Comparison of ENCODE assay signal across 23 cellular contexts in genomic region chr3:123281406-123281805, GRCh38.
"Had no signal": no experiment of that assay in that cellular context is flagged by ENCODE, and none has a peak within 500 bp of the region (broad histone marks: within the 10 kb centered on the region; RNA-seq: fewer than 3 reads in every experiment).

No MANE protein-coding gene starts in this region.

- H3K4me3 ChIP-seq: dorsolateral prefrontal cortex, gastrocnemius medialis, neural progenitor cell, smooth muscle cell, suprapubic skin, transverse colon, upper lobe of right lung, vagina had no signal

- ATAC-seq: gastrocnemius medialis; left lobe of liver; naive thymus-derived CD4-positive, alpha-beta T cell; sciatic nerve; stimulated activated naive CD8-positive, alpha-beta T cell treated with anti-CD3 and anti-CD28 coated beads, Interleukin-15, amount 100 ng/mL, for 72 hours; upper lobe of right lung had no signal

- H3K27ac ChIP-seq: gastrocnemius medialis, neural progenitor cell, parathyroid adenoma, suprapubic skin, transverse colon, upper lobe of right lung, vagina had no signal

- H3K27me3 ChIP-seq: dorsolateral prefrontal cortex, gastrocnemius medialis, neural progenitor cell, suprapubic skin, transverse colon, upper lobe of right lung, vagina had no signal

- H3K4me2 ChIP-seq: neural progenitor cell, smooth muscle cell had no signal

- FAIRE-seq: kidney had no signal

- DNase-seq: dorsolateral prefrontal cortex; effector CD4-positive, alpha-beta T cell; foreskin fibroblast; gastrocnemius medialis; kidney; mesenchymal stem cell; midbrain; naive thymus-derived CD4-positive, alpha-beta T cell; stimulated activated CD4-positive, alpha-beta T cell treated with anti-CD3 and anti-CD28 coated beads, Interleukin-12 subunit alpha, Interleukin-12 subunit beta, amount 100 ng/mL, for 4 hours; stimulated activated CD4-positive, alpha-beta T cell treated with anti-CD3 and anti-CD28 coated beads, Interleukin-1b, Interleukin-23, amount 100 ng/mL, for 48 hours; stimulated activated CD4-positive, alpha-beta T cell treated with anti-CD3 and anti-CD28 coated beads, Interleukin-4, amount 100 ng/mL, for 1 hour; stimulated activated CD8-positive, alpha-beta memory T cell treated with anti-CD3 and anti-CD28 coated beads, Interleukin-4, amount 100 ng/mL, for 48 hours; stimulated activated naive CD4-positive, alpha-beta T cell; stimulated activated naive CD8-positive, alpha-beta T cell treated with anti-CD3 and anti-CD28 coated beads, Interleukin-15, amount 100 ng/mL, for 72 hours; transverse colon; upper lobe of right lung had no signal

- H2AFZ ChIP-seq: neural progenitor cell, parathyroid adenoma had no signal

- H3K36me3 ChIP-seq: gastrocnemius medialis, neural progenitor cell, suprapubic skin, transverse colon, upper lobe of right lung, vagina had no signal

- H3K4me1 ChIP-seq: gastrocnemius medialis, neural progenitor cell, parathyroid adenoma, suprapubic skin, transverse colon, upper lobe of right lung, vagina had no signal

- H3K79me2 ChIP-seq: parathyroid adenoma had no signal

- H3K9me3 ChIP-seq: gastrocnemius medialis, suprapubic skin, transverse colon, upper lobe of right lung, vagina had no signal
